ENCODE assay signal across 17 cellular contexts in genomic region chr12:121753844-121754264, GRCh38. TPM values are rescaled to one million over a fixed set of nuclear protein-coding genes. Genes with fewer than 3 reads are reported as not detected.
DNase-seq lines count a peak whose midpoint lies in the region; ATAC-seq and TF ChIP-seq lines count a peak whose summit lies in the region.
"Had no signal": no experiment of that assay in that cellular context is flagged by ENCODE, and none has a peak within 500 bp of the region (broad histone marks: within the 10 kb centered on the region; RNA-seq: fewer than 3 reads in every experiment).

No MANE protein-coding gene starts in this region.

- H3K4me3 ChIP-seq in body of pancreas (no peak overlapping the region), prostate gland (no peak overlapping the region), spleen (no peak overlapping the region)
- H3K4me3 ChIP-seq: smooth muscle cell had no signal

- H3K27ac ChIP-seq in body of pancreas = peak overlapping the region in 3 of 4 donors; percentile 36 to 65 (median 62)
- peak overlapping the region; percentile 76 to 77 for H3K27ac ChIP-seq in prostate gland
- H3K27ac ChIP-seq in spleen = no peak overlapping the region

- TF ChIP-seq CTCF in body of pancreas (IDR thresholded peaks at IDR 0.05) (no peak), prostate gland (IDR thresholded peaks at IDR 0.05) (no peak), spleen (IDR thresholded peaks at IDR 0.05 in 8 of 11, conservative IDR thresholded peaks at IDR 0.05 in 3 of 11) (no peak)

- intact Hi-C loops in body of pancreas (cut with DNase I) = no loop called here
- intact Hi-C loops in prostate gland (cut with DNase I) = no loop called here
- intact Hi-C loops in spleen (cut with DNase I; ENCODE audit: low total_unique reads) = no loop called here

- H3K4me1 ChIP-seq in body of pancreas (peaks cover 14% of the 10 kb centered on the region), prostate gland (replicated peaks) (peaks cover 6% of the 10 kb centered on the region), spleen (peaks cover 0 to 10% (median 3%) of the 10 kb centered on the region in 6 donors)

- no peaks in the 10 kb centered on the region for H3K27me3 ChIP-seq in body of pancreas
- no peaks in the 10 kb centered on the region for H3K27me3 ChIP-seq in prostate gland (replicated peaks; ENCODE audit: insufficient read depth)
- no peaks in the 10 kb centered on the region for H3K27me3 ChIP-seq in spleen (replicated peaks in 1 of 7)

- TF ChIP-seq POLR2A in body of pancreas (IDR thresholded peaks at IDR 0.05) = no peak
- TF ChIP-seq POLR2A in prostate gland (IDR thresholded peaks at IDR 0.05) = no peak
- no peak for TF ChIP-seq POLR2A in spleen (IDR thresholded peaks at IDR 0.05)

- 40 to 43% methylated on average over 1 to 12 of the region's 12 CpGs for WGBS in body of pancreas, 2 donors
- WGBS in prostate gland = 38% methylated on average over 11 of the region's 12 CpGs
- 67 to 87% (median 80%) methylated on average over 7 to 12 of the region's 12 CpGs for WGBS in spleen, 5 donors

- peak; percentile 79 for ATAC-seq in body of pancreas
- ATAC-seq in HG02571 (IDR thresholded peaks at IDR 0.05; ENCODE audit: unreplicated experiment) = no peak
- ATAC-seq: naive thymus-derived CD8-positive, alpha-beta T cell; Panc1 had no signal

- H3K9me3 ChIP-seq in body of pancreas = no peaks in the 10 kb centered on the region
- no peaks in the 10 kb centered on the region for H3K9me3 ChIP-seq in prostate gland
- no peaks in the 10 kb centered on the region for H3K9me3 ChIP-seq in spleen

- H3K36me3 ChIP-seq in body of pancreas (replicated peaks in 1 of 2; ENCODE audit: insufficient read depth in 1 of 2, low read depth in 2 of 2) = no peaks in the 10 kb centered on the region
- no peaks in the 10 kb centered on the region for H3K36me3 ChIP-seq in prostate gland
- peaks cover 0 to 21% (median 0%) of the 10 kb centered on the region in 6 donors for H3K36me3 ChIP-seq in spleen

- DNase-seq in Ammon's horn (ENCODE audit: low spot score) (peak; percentile 92), body of pancreas (peak; percentile 51 to 72 (median 68)), hippocampal formation (lab: John Stamatoyannopoulos, UW) (peak; percentile 78 to 83), prostate gland (ENCODE audit: low spot score) (peak; percentile 69), NCI-H510A treated with DMSO at 0.1 percent for 48 hours (lab: John Stamatoyannopoulos, UW) (no peak), NCI-H146 (lab: John Stamatoyannopoulos, UW) (no peak), spleen (no peak)
- DNase-seq: activated CD4-positive, alpha-beta T cell treated with anti-CD3 and anti-CD28 coated beads for 48 hours; dermis blood vessel endothelial cell; HFFc6; naive thymus-derived CD8-positive, alpha-beta T cell; NCI-H1048; NCI-H446 treated with DMSO at 0.1 percent for 48 hours; T-helper 1 cell had no signal

RNA-seq across cellular contexts. Expression of gene RHOF, which starts 39.6 kb away (rescaled TPM):
- total RNA-seq in body of pancreas (10 to 100 TPM in 1 of 2 donors, 1 to 10 TPM in 1; 9.9 to 10.2 TPM), prostate gland (10 to 100 TPM in 1 of 2 donors, 1 to 10 TPM in 1; 9.5 to 23.5 TPM), spleen (10 to 100 TPM; 45.2 to 71.7 (median 54.6) TPM)
- polyA plus RNA-seq in spleen = 10 to 100 TPM; 18.4 to 29.4 (median 20.3) TPM

RNA-seq across cellular contexts. Expression of gene TMEM120B, which starts 41.3 kb away (rescaled TPM):
- total RNA-seq in body of pancreas (10 to 100 TPM; 13.2 to 14.2 TPM), prostate gland (10 to 100 TPM in 1 of 2 donors, 1 to 10 TPM in 1; 9.5 to 12.2 TPM), spleen (1 to 10 TPM; 3.5 to 8.9 (median 6.4) TPM)
- 1 to 10 TPM; 2.9 to 5.0 (median 3.7) TPM for polyA plus RNA-seq in spleen

RNA-seq across cellular contexts. Expression of gene SETD1B, which starts 50.0 kb away (rescaled TPM):
- total RNA-seq in body of pancreas (10 to 100 TPM in 1 of 2 donors, 1 to 10 TPM in 1; 9.1 to 15.8 TPM), prostate gland (10 to 100 TPM; 19.2 to 27.5 TPM), spleen (10 to 100 TPM; 19.9 to 37.7 (median 31.8) TPM)
- 10 to 100 TPM in 1 of 3 donors, 1 to 10 TPM in 2; 3.3 to 11.9 (median 5.3) TPM for polyA plus RNA-seq in spleen

Comparison
In these comparisons a context has a peak if more than half of its experiments do, and no peak if none do; other contexts are left out.
1. DNase-seq: peak in Ammon's horn (single experiment), body of pancreas (4 of 4), hippocampal formation (2 of 2) and prostate gland (single experiment); none in NCI-H510A treated with DMSO at 0.1 percent for 48 hours (single experiment), NCI-H146 (single experiment) and spleen (single experiment).
2. H3K27ac ChIP-seq: peak in body of pancreas (3 of 4) and prostate gland (2 of 2); none in spleen (0 of 8).